2 cellular contexts compared by ENCODE assay signal in genomic region chr10:111967547-111967946, GRCh38.
TF ChIP-seq lines count a peak whose summit lies in the region.

No MANE protein-coding gene starts in this region.

TF ChIP-seq in HepG2, 621 proteins besides CTCF, POLR2A, EP300 and RAD21 (continued from another document):
- TF ChIP-seq MED8 (CRISPR knock-in tag; IDR thresholded peaks at IDR 0.05; ENCODE audit: insufficient replicate concordance) (no peak), ZFP37 (CRISPR knock-in tag; IDR thresholded peaks at IDR 0.05; ENCODE audit: borderline replicate concordance) (no peak)

TF ChIP-seq in WTC11, 78 proteins besides CTCF, POLR2A, EP300 and RAD21 (continued from another document):
- TF ChIP-seq NR3C1 (CRISPR knock-in tag; conservative IDR thresholded peaks at IDR 0.05; ENCODE audit: low read depth) (no peak), TEAD1 (CRISPR knock-in tag; IDR thresholded peaks at IDR 0.05) (no peak)
TF ChIP-seq in WTC11: peak in this region for 0.
